In genomic region chr22:22047266-22047665, GRCh38 we compare ENCODE assay signal across 17 cellular contexts.
A peak's percentile ranks its signal among the peaks of the same experiment; 100 is the strongest.
DNase-seq lines count a peak whose midpoint lies in the region; ATAC-seq, FAIRE-seq and TF ChIP-seq lines count a peak whose summit lies in the region.
"Had no signal": no experiment of that assay in that cellular context is flagged by ENCODE, and none has a peak within 500 bp of the region (broad histone marks: within the 10 kb centered on the region; RNA-seq: fewer than 3 reads in every experiment).

No MANE protein-coding gene starts in this region.

- no peak overlapping the region for H3K27ac Mint-ChIP-seq in activated naive CD4-positive, alpha-beta T cell treated with anti-CD3 and anti-CD28 coated beads for 36 hours
- no peak overlapping the region for H3K27ac Mint-ChIP-seq in CD4-positive, alpha-beta memory T cell
- H3K27ac Mint-ChIP-seq: CD14-positive monocyte; CD8-positive, alpha-beta memory T cell; GM23338 had no signal

- H3K27me3 Mint-ChIP-seq in activated naive CD4-positive, alpha-beta T cell treated with anti-CD3 and anti-CD28 coated beads for 36 hours (ENCODE audit: low read depth) = peaks cover 19% of the 10 kb centered on the region
- peaks cover 16 to 22% of the 10 kb centered on the region in 2 donors for H3K27me3 Mint-ChIP-seq in CD4-positive, alpha-beta memory T cell

- WGBS in esophagus muscularis mucosa = 66% methylated on average over 3 of the region's 3 CpGs

- CTCF ChIA-PET in OCI-LY7 (lab: Charles Lee; ENCODE audit: unreplicated experiment) = interaction anchor here (2.5 kb wide), 1 partner anchor 12 kb away, joined by 6 read pairs; no protein-coding TSS in a partner anchor
- CTCF ChIA-PET in activated naive CD4-positive, alpha-beta T cell treated with anti-CD3 and anti-CD28 coated beads for 36 hours (lab: Charles Lee) = no interaction called here
- CTCF ChIA-PET in CD4-positive, alpha-beta memory T cell (lab: Charles Lee; ENCODE audit: partially characterized antibody) = no interaction called here

- H3K27me3 ChIP-seq in esophagus muscularis mucosa (peaks cover 0 to 11% (median 0%) of the 10 kb centered on the region in 4 donors), foreskin keratinocyte (peaks cover 27% of the 10 kb centered on the region)
- H3K27me3 ChIP-seq in CD4-positive, alpha-beta memory T cell (ENCODE audit: insufficient read depth, low read length) = no peaks in the 10 kb centered on the region

- FAIRE-seq in GM12891 (lab: Jason Lieb, UNC) = peak; percentile 86
- FAIRE-seq: A204.1, GM18507 had no signal

- no peak for TF ChIP-seq POLR2A in GM12891 (IDR thresholded peaks at IDR 0.05; ENCODE audit: low read depth, low read length)
- TF ChIP-seq POLR2A in esophagus muscularis mucosa (IDR thresholded peaks at IDR 0.05; ENCODE audit: low read depth) = no peak

- H3K27ac ChIP-seq in OCI-LY7 (ENCODE audit: low read depth, low read length, poor library complexity, severe bottlenecking) (peak overlapping the region; percentile 84), esophagus muscularis mucosa (replicated peaks in 1 of 4) (no peak overlapping the region), foreskin keratinocyte (no peak overlapping the region)
- no peak overlapping the region for H3K27ac ChIP-seq in CD4-positive, alpha-beta memory T cell (ENCODE audit: low read depth, low read length)

- no peaks in the 10 kb centered on the region for H3K36me3 ChIP-seq in OCI-LY7 (ENCODE audit: insufficient read depth, low read length)
- no peaks in the 10 kb centered on the region for H3K36me3 ChIP-seq in esophagus muscularis mucosa
- H3K36me3 ChIP-seq in CD4-positive, alpha-beta memory T cell (ENCODE audit: insufficient read depth, low read length) = no peaks in the 10 kb centered on the region
- H3K36me3 ChIP-seq: BE2C had no signal

- no peaks in the 10 kb centered on the region for H3K9me3 Mint-ChIP-seq in activated naive CD4-positive, alpha-beta T cell treated with anti-CD3 and anti-CD28 coated beads for 36 hours
- H3K9me3 Mint-ChIP-seq in CD4-positive, alpha-beta memory T cell = peaks cover 0 to 3% (median 0%) of the 10 kb centered on the region in 8 donors

- H2AFZ ChIP-seq in OCI-LY7 (ENCODE audit: low read length) = peak overlapping the region; percentile 81; the same call in 1 of the 2 replicates
- H2AFZ ChIP-seq: GM23338 had no signal

- no peak for TF ChIP-seq EP300 in esophagus muscularis mucosa (IDR thresholded peaks at IDR 0.05)

- H4K20me1 ChIP-seq in OCI-LY7 (ENCODE audit: insufficient read depth, low read length) = no peaks in the 10 kb centered on the region

- POLR2A ChIA-PET in OCI-LY7 (lab: Charles Lee) = interaction anchor here (0.6 to 9.1 kb wide), 6 partner anchors 9 to 118 kb away, joined by 3 to 262 read pairs (median 4); no protein-coding TSS in a partner anchor
- POLR2A ChIA-PET in CD4-positive, alpha-beta memory T cell (lab: Charles Lee; ENCODE audit: partially characterized antibody) = no interaction called here

- H3K4me3 ChIP-seq in OCI-LY7 (ENCODE audit: low read depth, low read length, poor library complexity, severe bottlenecking) (peak overlapping the region; percentile 70), esophagus muscularis mucosa (no peak overlapping the region)
- no peak overlapping the region for H3K4me3 ChIP-seq in CD4-positive, alpha-beta memory T cell (ENCODE audit: low read length in 2 of 2)
- H3K4me3 ChIP-seq: GM23338 had no signal

- intact Hi-C loops in OCI-LY7 (cut with micrococcal nuclease; ENCODE audit: unreplicated experiment) = loop anchor here (10.0 kb wide), 1 partner anchor 888 kb away; no protein-coding TSS in a partner anchor
- intact Hi-C loops in esophagus muscularis mucosa (cut with DNase I) = no loop called here
- intact Hi-C loops in activated naive CD4-positive, alpha-beta T cell treated with anti-CD3 and anti-CD28 coated beads for 36 hours (cut with micrococcal nuclease) = no loop called here
- intact Hi-C loops in CD4-positive, alpha-beta memory T cell (cut with micrococcal nuclease) = no loop called here

- DNase-seq in GM12891 (ENCODE audit: insufficient read length, low spot score) = no peak
- peak; percentile 64 for DNase-seq in OCI-LY7 (ENCODE audit: low spot score)
- peak; percentile 29 for DNase-seq in esophagus muscularis mucosa (ENCODE audit: extremely low spot score)
- DNase-seq in activated naive CD4-positive, alpha-beta T cell treated with anti-CD3 and anti-CD28 coated beads for 36 hours = no peak
- no peak for DNase-seq in CD4-positive, alpha-beta memory T cell
- DNase-seq in foreskin keratinocyte = no peak
- DNase-seq: BE2C; Caco-2; CD8-positive, alpha-beta memory T cell; DND-41; GF-D8; H7 had no signal

- no peaks in the 10 kb centered on the region for H3K9me3 ChIP-seq in OCI-LY7 (ENCODE audit: low read length)
- no peaks in the 10 kb centered on the region for H3K9me3 ChIP-seq in esophagus muscularis mucosa
- H3K9me3 ChIP-seq in CD4-positive, alpha-beta memory T cell (ENCODE audit: control insufficient read depth in 1 of 2, low read length in 2 of 2) = no peaks in the 10 kb centered on the region
- H3K9me3 ChIP-seq: BE2C, Caco-2 had no signal

- H3K4me1 Mint-ChIP-seq in activated naive CD4-positive, alpha-beta T cell treated with anti-CD3 and anti-CD28 coated beads for 36 hours (ENCODE audit: low read depth) = no peaks in the 10 kb centered on the region
- H3K4me1 Mint-ChIP-seq in CD4-positive, alpha-beta memory T cell = no peaks in the 10 kb centered on the region
- H3K4me1 Mint-ChIP-seq: CD14-positive monocyte; CD8-positive, alpha-beta memory T cell; GM23338 had no signal

- BruUV-seq in OCI-LY7 (replicated peaks; lab: Mats Ljungman, UMichigan) = no TSS peak

- H3K9me2 ChIP-seq in OCI-LY7 (ENCODE audit: insufficient read depth, low read length) = no peaks in the 10 kb centered on the region

- no peak for ATAC-seq in HG02763 (IDR thresholded peaks at IDR 0.05; ENCODE audit: unreplicated experiment)
- no peak for ATAC-seq in foreskin keratinocyte
- ATAC-seq: GM23338 had no signal

- H3K4me1 ChIP-seq in OCI-LY7 (ENCODE audit: insufficient read depth, low read length, poor library complexity, severe bottlenecking) (peaks cover 72% of the 10 kb centered on the region), esophagus muscularis mucosa (no peaks in the 10 kb centered on the region), foreskin keratinocyte (no peaks in the 10 kb centered on the region)
- no peaks in the 10 kb centered on the region for H3K4me1 ChIP-seq in CD4-positive, alpha-beta memory T cell (ENCODE audit: insufficient read depth, low read length)
- H3K4me1 ChIP-seq: BE2C had no signal

- H3K79me2 ChIP-seq in OCI-LY7 (ENCODE audit: insufficient read depth, low read depth, low read length) = peaks cover 35% of the 10 kb centered on the region; the same call in 1 of the 2 replicates

- peak overlapping the region; percentile 93 for H3K4me2 ChIP-seq in OCI-LY7 (ENCODE audit: low read length)
- H3K4me2 ChIP-seq: GM23338 had no signal

- no peak overlapping the region for H3K4me3 Mint-ChIP-seq in activated naive CD4-positive, alpha-beta T cell treated with anti-CD3 and anti-CD28 coated beads for 36 hours
- H3K4me3 Mint-ChIP-seq in CD4-positive, alpha-beta memory T cell = no peak overlapping the region
- H3K4me3 Mint-ChIP-seq: CD14-positive monocyte; CD8-positive, alpha-beta memory T cell; GM23338 had no signal

- H3K36me3 Mint-ChIP-seq in activated naive CD4-positive, alpha-beta T cell treated with anti-CD3 and anti-CD28 coated beads for 36 hours (ENCODE audit: low read depth) = no peaks in the 10 kb centered on the region
- H3K36me3 Mint-ChIP-seq in CD4-positive, alpha-beta memory T cell = no peaks in the 10 kb centered on the region
- H3K36me3 Mint-ChIP-seq: CD14-positive monocyte; CD8-positive, alpha-beta memory T cell had no signal

- TF ChIP-seq CTCF in OCI-LY7 (conservative IDR thresholded peaks at IDR 0.05; ENCODE audit: low read length) (no peak), esophagus muscularis mucosa (IDR thresholded peaks at IDR 0.05) (no peak), foreskin keratinocyte (conservative IDR thresholded peaks at IDR 0.05) (no peak)

TF ChIP-seq in GM12891, 5 proteins besides CTCF, POLR2A, EP300 and RAD21:
- no peak for TF ChIP-seq POLR2AphosphoS5 (IDR thresholded peaks at IDR 0.05; ENCODE audit: low read depth, low read length)
- no peak for TF ChIP-seq SPI1 (IDR thresholded peaks at IDR 0.05; ENCODE audit: low read depth, low read length)
- TF ChIP-seq PAX5 (IDR thresholded peaks at IDR 0.05; ENCODE audit: insufficient read depth, low read length, severe bottlenecking) = no peak
- 0 out of 2 replicates have a peak, but pooled peaks have one; percentile 17 for TF ChIP-seq POU2F2 (IDR thresholded peaks at IDR 0.05; ENCODE audit: low read depth, low read length)
- no peak for TF ChIP-seq TAF1 (IDR thresholded peaks at IDR 0.05; ENCODE audit: low read depth, low read length)
TF ChIP-seq in GM12891: peak in this region for 1.

Comparison
In these comparisons a context has a peak if more than half of its experiments do, and no peak if none do; other contexts are left out.
1. DNase-seq: peak in OCI-LY7 (single experiment) and esophagus muscularis mucosa (single experiment); none in GM12891 (single experiment), activated naive CD4-positive, alpha-beta T cell treated with anti-CD3 and anti-CD28 coated beads for 36 hours (single experiment), CD4-positive, alpha-beta memory T cell (0 of 5) and foreskin keratinocyte (0 of 2).